ENCODE assay signal across 37 cellular contexts in genomic region chr10:125621052-125621451, GRCh38.
"Had no signal": no experiment of that assay in that cellular context is flagged by ENCODE, and none has a peak within 500 bp of the region (broad histone marks: within the 10 kb centered on the region; RNA-seq: fewer than 3 reads in every experiment).

No MANE protein-coding gene starts in this region.

- H3K36me3 ChIP-seq: adrenal gland, brain microvascular endothelial cell, breast epithelium had no signal

- H3K27ac Mint-ChIP-seq: activated B cell treated with CpG ODN at 0.5 μM for 24 hours; activated CD4-positive, alpha-beta memory T cell treated with anti-CD3 and anti-CD28 coated beads for 36 hours; activated CD4-positive, alpha-beta T cell treated with anti-CD3 and anti-CD28 coated beads, Interleukin-2, amount 10 ng/mL, durations not matched to agents 24 days and 14 days; activated CD8-positive, alpha-beta T cell treated with anti-CD3 and anti-CD28 coated beads for 36 hours; activated naive CD4-positive, alpha-beta T cell treated with anti-CD3 and anti-CD28 coated beads for 36 hours; activated naive CD4-positive, alpha-beta T cell treated with anti-CD3 and anti-CD28 coated beads, Interleukin-2, amount 50 U/mL, for 72 hours; activated naive CD8-positive, alpha-beta T cell treated with anti-CD3 and anti-CD28 coated beads for 36 hours; activated T-cell treated with anti-CD3 and anti-CD28 coated beads, Interleukin-2, amount 50 U/mL, for 72 hours; activated T-helper 1 cell treated with anti-CD3 and anti-CD28 coated beads, Interleukin-12 subunit alpha, Interleukin-12 subunit beta, Interleukin-2, Interleukin-4 antibody, amounts not matched to agents 30 ng/mL and 10 ng/mL and 1 ng/mL, durations not matched to agents 14 hours and 24 hours and 36 hours; activated T-helper 17 cell treated with anti-CD3 and anti-CD28 coated beads, Interleukin-2, amount 50 U/mL, for 72 hours; T-helper 1 cell treated with Interleukin-12 subunit alpha and Interleukin-12 subunit beta and Interleukin-4 antibody, amounts not matched to agents 30 μg/mL and 1 μg/mL, for 36 hours; T-helper 2 cell treated with Interferon-gamma antibody and Interleukin-4, amounts not matched to agents 5 μg/mL and 100 μg/mL, for 36 hours had no signal

- H3K4me3 Mint-ChIP-seq: activated B cell treated with CpG ODN at 0.5 μM for 24 hours; activated CD4-positive, alpha-beta memory T cell treated with anti-CD3 and anti-CD28 coated beads for 36 hours; activated CD4-positive, alpha-beta T cell treated with anti-CD3 and anti-CD28 coated beads, Interleukin-2, amount 10 ng/mL, durations not matched to agents 24 days and 14 days; activated CD8-positive, alpha-beta T cell treated with anti-CD3 and anti-CD28 coated beads for 36 hours; activated naive CD4-positive, alpha-beta T cell treated with anti-CD3 and anti-CD28 coated beads for 36 hours; activated naive CD8-positive, alpha-beta T cell treated with anti-CD3 and anti-CD28 coated beads for 36 hours; activated T-cell treated with anti-CD3 and anti-CD28 coated beads, Interleukin-2, amount 50 U/mL, for 4 hours; activated T-cell treated with anti-CD3 and anti-CD28 coated beads, Interleukin-2, amount 50 U/mL, for 72 hours; activated T-helper 1 cell treated with anti-CD3 and anti-CD28 coated beads, Interleukin-12 subunit alpha, Interleukin-12 subunit beta, Interleukin-2, Interleukin-4 antibody, amounts not matched to agents 30 ng/mL and 10 ng/mL and 1 ng/mL, durations not matched to agents 14 hours and 24 hours and 36 hours; activated T-helper 17 cell treated with anti-CD3 and anti-CD28 coated beads, Interleukin-2, amount 50 U/mL, for 72 hours; T-helper 1 cell treated with Interleukin-12 subunit alpha and Interleukin-12 subunit beta and Interleukin-4 antibody, amounts not matched to agents 30 μg/mL and 1 μg/mL, for 36 hours; T-helper 2 cell treated with Interferon-gamma antibody and Interleukin-4, amounts not matched to agents 5 μg/mL and 100 μg/mL, for 36 hours had no signal

- H3K9me3 Mint-ChIP-seq: activated CD4-positive, alpha-beta memory T cell treated with anti-CD3 and anti-CD28 coated beads for 36 hours; activated CD4-positive, alpha-beta T cell treated with anti-CD3 and anti-CD28 coated beads, Interleukin-2, amount 10 ng/mL, durations not matched to agents 24 days and 14 days; activated T-cell treated with anti-CD3 and anti-CD28 coated beads, Interleukin-2, amount 50 U/mL, for 4 hours; activated T-helper 1 cell treated with anti-CD3 and anti-CD28 coated beads, Interleukin-12 subunit alpha, Interleukin-12 subunit beta, Interleukin-2, Interleukin-4 antibody, amounts not matched to agents 30 ng/mL and 10 ng/mL and 1 ng/mL, durations not matched to agents 14 hours and 24 hours and 36 hours; activated T-helper 17 cell treated with anti-CD3 and anti-CD28 coated beads, Interleukin-2, amount 50 U/mL, for 72 hours; T-helper 1 cell treated with Interleukin-12 subunit alpha and Interleukin-12 subunit beta and Interleukin-4 antibody, amounts not matched to agents 30 μg/mL and 1 μg/mL, for 36 hours; T-helper 2 cell treated with Interferon-gamma antibody and Interleukin-4, amounts not matched to agents 5 μg/mL and 100 μg/mL, for 36 hours had no signal

- DNase-seq: activated B cell treated with CpG ODN at 0.5 μM for 24 hours; activated CD4-positive, alpha-beta memory T cell treated with anti-CD3 and anti-CD28 coated beads for 36 hours; activated CD4-positive, alpha-beta T cell treated with anti-CD3 and anti-CD28 coated beads for 4 hours; activated CD4-positive, alpha-beta T cell treated with anti-CD3 and anti-CD28 coated beads, Interleukin-2, amount 10 ng/mL, durations not matched to agents 24 days and 14 days; activated CD4-positive, alpha-beta T cell treated with anti-CD3 and anti-CD28 coated beads, Interleukin-2, amount 50 U/mL, for 1 hour; activated CD4-positive, alpha-beta T cell treated with anti-CD3 and anti-CD28 coated beads, Interleukin-2, amount 50 U/mL, for 4 hours; activated CD4-positive, CD25-positive, alpha-beta regulatory T cell treated with anti-CD3 and anti-CD28 coated beads, Interleukin-2, amount 50 U/mL, for 72 hours; activated CD8-positive, alpha-beta memory T cell treated with anti-CD3 and anti-CD28 coated beads, Interleukin-2, amount 50 U/mL, for 4 hours; activated CD8-positive, alpha-beta T cell treated with anti-CD3 and anti-CD28 coated beads for 36 hours; activated effector memory CD4-positive, alpha-beta T cell treated with anti-CD3 and anti-CD28 coated beads, Interleukin-2, amount 50 U/mL, for 16 hours; activated gamma-delta T cell treated with Interleukin-2 at 50 U/mL for 16 hours; activated naive CD4-positive, alpha-beta T cell; activated naive CD4-positive, alpha-beta T cell treated with anti-CD3 and anti-CD28 coated beads for 36 hours; activated naive CD4-positive, alpha-beta T cell treated with anti-CD3 and anti-CD28 coated beads, Interleukin-2, amount 50 U/mL, for 16 hours; activated naive CD8-positive, alpha-beta T cell treated with anti-CD3 and anti-CD28 coated beads for 36 hours; activated T-cell treated with anti-CD3 and anti-CD28 coated beads for 4 hours; activated T-cell treated with anti-CD3 and anti-CD28 coated beads, Interleukin-2, amount 50 U/mL, for 1 hour; activated T-cell treated with anti-CD3 and anti-CD28 coated beads, Interleukin-2, amount 50 U/mL, for 4 hours; activated T-cell treated with anti-CD3 and anti-CD28 coated beads, Interleukin-2, amount 50 U/mL, for 72 hours; adrenal gland; amniotic stem cell; aorta; body of pancreas; brain microvascular endothelial cell; central memory CD4-positive, alpha-beta T cell; T-helper 2 cell; T-helper 9 cell had no signal

- H3K4me1 Mint-ChIP-seq: activated B cell treated with CpG ODN at 0.5 μM for 24 hours; activated CD4-positive, alpha-beta T cell treated with anti-CD3 and anti-CD28 coated beads, Interleukin-2, amount 10 ng/mL, durations not matched to agents 24 days and 14 days; activated naive CD8-positive, alpha-beta T cell treated with anti-CD3 and anti-CD28 coated beads for 36 hours; activated T-helper 17 cell treated with anti-CD3 and anti-CD28 coated beads, Interleukin-2, amount 50 U/mL, for 72 hours had no signal

- FAIRE-seq: astrocyte, colon, TTC549 had no signal

- H3K36me3 Mint-ChIP-seq: activated CD4-positive, alpha-beta memory T cell treated with anti-CD3 and anti-CD28 coated beads for 36 hours; activated naive CD8-positive, alpha-beta T cell treated with anti-CD3 and anti-CD28 coated beads for 36 hours had no signal

- H3K27ac ChIP-seq: adrenal gland, body of pancreas, brain microvascular endothelial cell, breast epithelium, VCaP had no signal

- H3K27me3 Mint-ChIP-seq: activated B cell treated with CpG ODN at 0.5 μM for 24 hours; activated CD4-positive, alpha-beta T cell treated with anti-CD3 and anti-CD28 coated beads, Interleukin-2, amount 10 ng/mL, durations not matched to agents 24 days and 14 days had no signal

- ATAC-seq: activated CD8-positive, alpha-beta T cell treated with anti-CD3 and anti-CD28 coated beads for 36 hours; activated naive CD4-positive, alpha-beta T cell treated with anti-CD3 and anti-CD28 coated beads, Interleukin-2, amount 50 U/mL, for 72 hours; activated T-cell treated with anti-CD3 and anti-CD28 coated beads, Interleukin-2, amount 50 U/mL, for 4 hours; activated T-cell treated with anti-CD3 and anti-CD28 coated beads, Interleukin-2, amount 50 U/mL, for 72 hours; activated T-helper 17 cell treated with anti-CD3 and anti-CD28 coated beads, Interleukin-2, amount 50 U/mL, for 72 hours; body of pancreas had no signal

- H3K9me3 ChIP-seq: adrenal gland, body of pancreas, breast epithelium had no signal

- H3K4me1 ChIP-seq: adrenal gland, breast epithelium had no signal

- H3K27me3 ChIP-seq: adrenal gland, body of pancreas, brain microvascular endothelial cell, breast epithelium had no signal

- H3K4me3 ChIP-seq: adrenal gland, body of pancreas, breast epithelium had no signal
